11 cellular contexts compared by ENCODE assay signal in the genomic region with DNA sequence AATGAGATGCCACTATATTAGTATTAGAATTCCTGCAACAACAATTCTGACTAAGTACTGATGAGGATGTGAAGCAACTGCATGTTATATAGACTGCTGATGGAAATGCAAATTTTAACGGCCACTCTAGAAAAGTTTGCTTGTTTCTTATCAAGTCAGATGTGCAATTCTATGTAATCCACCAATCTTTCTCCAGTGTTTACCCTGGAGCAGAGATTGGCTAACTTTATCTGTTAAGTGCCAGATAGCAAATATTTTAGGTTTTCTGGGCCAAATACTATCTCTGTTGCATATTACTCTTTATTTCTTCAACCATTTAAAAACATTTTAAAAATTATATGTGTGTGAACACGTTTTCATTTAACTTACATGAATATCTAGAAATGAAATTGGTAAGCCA.
"Had no signal": no experiment of that assay in that cellular context is flagged by ENCODE, and none has a peak within 500 bp of the region (broad histone marks: within the 10 kb centered on the region; RNA-seq: fewer than 3 reads in every experiment).

No MANE protein-coding gene starts in this region.

- H3K27ac ChIP-seq: GM23248 had no signal

- H3K4me3 ChIP-seq: GM23248, GM23338, HAP-1 had no signal

- FAIRE-seq: H1, H54 had no signal

- H3K9me3 ChIP-seq: HAP-1 had no signal

- H3K9ac ChIP-seq: GM23248 had no signal

- H2AFZ ChIP-seq: GM23248, GM23338 had no signal

- ATAC-seq: GM23338, HCT116 had no signal

- H3K4me2 ChIP-seq: GM23338 had no signal

- DNase-seq: GM23248, GOT3, H7, H9, HCEC 1CT, HFFc6 had no signal

- H3K36me3 ChIP-seq: HAP-1 had no signal

- H3K4me1 ChIP-seq: HAP-1 had no signal
